ENCODE assay signal across 14 cellular contexts in genomic region chr19:33883869-33884519, GRCh38.
DNase-seq lines count a peak whose midpoint lies in the region; ATAC-seq and TF ChIP-seq lines count a peak whose summit lies in the region.
"Had no signal": no experiment of that assay in that cellular context is flagged by ENCODE, and none has a peak within 500 bp of the region (broad histone marks: within the 10 kb centered on the region; RNA-seq: fewer than 3 reads in every experiment).

No MANE protein-coding gene starts in this region.

- no peak overlapping the region for H3K27ac ChIP-seq in Panc1 (ENCODE audit: low read length)
- H3K27ac ChIP-seq in esophagus muscularis mucosa (replicated peaks in 1 of 4) = peak overlapping the region in 2 of 4 donors; percentile 38 to 46
- no peak overlapping the region for H3K27ac ChIP-seq in caudate nucleus (ENCODE audit: low read depth, low read length)

- in situ Hi-C loops in Panc1 (cut with HindIII; ENCODE audit: low pct_unique_long_range_greater_than_20kb, low sequenced_read_pairs) = no loop called here

- BruUV-seq in Caco-2 (replicated peaks; lab: Mats Ljungman, UMichigan) = no TSS peak
- no TSS peak for BruUV-seq in Panc1 (replicated peaks; lab: Mats Ljungman, UMichigan)

- intact Hi-C loops in Caco-2 (cut with micrococcal nuclease; ENCODE audit: unreplicated experiment) (no loop called here), Panc1 (cut with micrococcal nuclease; ENCODE audit: unreplicated experiment) (no loop called here), Right ventricle myocardium superior (cut with DNase I) (no loop called here), esophagus muscularis mucosa (cut with DNase I) (no loop called here)

- TF ChIP-seq POLR2A in esophagus muscularis mucosa (IDR thresholded peaks at IDR 0.05; ENCODE audit: low read depth) = no peak

- H3K9me3 Mint-ChIP-seq in Caco-2 (ENCODE audit: unreplicated experiment) (no peaks in the 10 kb centered on the region), neural crest cell (no peaks in the 10 kb centered on the region)
- H3K9me3 Mint-ChIP-seq: activated B cell treated with CpG ODN at 0.5 μM for 24 hours; activated naive CD4-positive, alpha-beta T cell treated with anti-CD3 and anti-CD28 coated beads, Interleukin-2, amount 50 U/mL, for 24 hours had no signal

- H3K9me3 ChIP-seq in Caco-2 (no peaks in the 10 kb centered on the region), Panc1 (ENCODE audit: control insufficient read depth, insufficient read depth, low read depth, low read length) (no peaks in the 10 kb centered on the region), esophagus muscularis mucosa (no peaks in the 10 kb centered on the region)
- H3K9me3 ChIP-seq: transverse colon had no signal

- DNase-seq in Caco-2 = no peak
- no peak for DNase-seq in Panc1 (ENCODE audit: low read depth, low spot score)
- no peak for DNase-seq in Right ventricle myocardium superior
- DNase-seq in neural crest cell (ENCODE audit: low read depth, low spot score) = no peak
- DNase-seq in activated naive CD4-positive, alpha-beta T cell treated with Interleukin-2 at 50 U/mL for 16 hours = no peak
- DNase-seq in esophagus muscularis mucosa (ENCODE audit: extremely low spot score) = no peak
- no peak for DNase-seq in caudate nucleus (lab: John Stamatoyannopoulos, UW)
- no peak for DNase-seq in HCEC 1CT
- DNase-seq: activated B cell treated with CpG ODN at 0.5 μM for 24 hours; CD8-positive, alpha-beta memory T cell; midbrain; NCI-H1092 treated with DMSO at 0.1 percent for 48 hours; transverse colon had no signal

- H3K4me1 Mint-ChIP-seq in Caco-2 (ENCODE audit: low read depth, unreplicated experiment) (peaks cover 7% of the 10 kb centered on the region), neural crest cell (peaks cover 56% of the 10 kb centered on the region)
- H3K4me1 Mint-ChIP-seq: activated naive CD4-positive, alpha-beta T cell treated with anti-CD3 and anti-CD28 coated beads, Interleukin-2, amount 50 U/mL, for 24 hours had no signal

- 13% methylated on average over 11 of the region's 12 CpGs for WGBS in esophagus muscularis mucosa

- no peak for TF ChIP-seq CTCF in Caco-2 (IDR thresholded peaks at IDR 0.05; ENCODE audit: insufficient read depth in 1 of 2, low read depth in 1 of 2, low read length in 1 of 2, severe bottlenecking in 1 of 2, unreplicated experiment in 1 of 2)
- TF ChIP-seq CTCF in Panc1 (IDR thresholded peaks at IDR 0.05) = no peak
- TF ChIP-seq CTCF in neural crest cell (conservative IDR thresholded peaks at IDR 0.05) = no peak
- no peak for TF ChIP-seq CTCF in esophagus muscularis mucosa (IDR thresholded peaks at IDR 0.05)

- H3K27me3 ChIP-seq in Caco-2 (replicated peaks; ENCODE audit: control insufficient read depth, insufficient read depth, low read length) = no peaks in the 10 kb centered on the region
- no peaks in the 10 kb centered on the region for H3K27me3 ChIP-seq in Panc1 (ENCODE audit: control insufficient read depth, insufficient read depth, low read length)
- H3K27me3 ChIP-seq in esophagus muscularis mucosa = peaks cover 0 to 33% (median 0%) of the 10 kb centered on the region in 4 donors
- H3K27me3 ChIP-seq: transverse colon had no signal

- H3K36me3 ChIP-seq in Caco-2 (ENCODE audit: control insufficient read depth, insufficient read depth, low read length) = no peaks in the 10 kb centered on the region
- no peaks in the 10 kb centered on the region for H3K36me3 ChIP-seq in Panc1 (ENCODE audit: control insufficient read depth, insufficient read depth, low read length)
- H3K36me3 ChIP-seq in esophagus muscularis mucosa = no peaks in the 10 kb centered on the region
- H3K36me3 ChIP-seq: transverse colon had no signal

- TF ChIP-seq EP300 in esophagus muscularis mucosa (IDR thresholded peaks at IDR 0.05) = no peak

- no peaks in the 10 kb centered on the region for H3K27me3 Mint-ChIP-seq in Caco-2 (ENCODE audit: insufficient read depth, unreplicated experiment)
- H3K27me3 Mint-ChIP-seq in neural crest cell (ENCODE audit: low read depth) = peaks cover 3% of the 10 kb centered on the region

- CTCF ChIA-PET in Caco-2 (lab: Charles Lee) (no interaction called here), Panc1 (lab: Charles Lee) (no interaction called here)

- H3K4me3 ChIP-seq in Caco-2 (ENCODE audit: low read depth, low read length) (peak overlapping the region; percentile 11; the same call in 1 of the 2 replicates), Panc1 (ENCODE audit: low read depth in 2 of 2, low read length in 2 of 2) (peak overlapping the region in 1 of 2 experiments; percentile 18; a peak in 2 of 4 replicates), esophagus muscularis mucosa (no peak overlapping the region)
- H3K4me3 ChIP-seq: transverse colon had no signal

- ATAC-seq in Panc1 = peak; percentile 69
- ATAC-seq in Right ventricle myocardium superior (ENCODE audit: poor library complexity) = peak; percentile 46

- H3K4me3 Mint-ChIP-seq in Caco-2 (ENCODE audit: unreplicated experiment) (peak overlapping the region; percentile 31), neural crest cell (peak overlapping the region; percentile 5)
- H3K4me3 Mint-ChIP-seq: activated B cell treated with CpG ODN at 0.5 μM for 24 hours; activated naive CD4-positive, alpha-beta T cell treated with anti-CD3 and anti-CD28 coated beads, Interleukin-2, amount 50 U/mL, for 24 hours; CD8-positive, alpha-beta memory T cell had no signal

- no peak overlapping the region for H3K27ac Mint-ChIP-seq in Caco-2 (ENCODE audit: unreplicated experiment)
- peak overlapping the region; percentile 79 for H3K27ac Mint-ChIP-seq in neural crest cell (ENCODE audit: unreplicated experiment)
- H3K27ac Mint-ChIP-seq: activated B cell treated with CpG ODN at 0.5 μM for 24 hours; activated naive CD4-positive, alpha-beta T cell treated with anti-CD3 and anti-CD28 coated beads, Interleukin-2, amount 50 U/mL, for 24 hours; CD8-positive, alpha-beta memory T cell had no signal

- H3K36me3 Mint-ChIP-seq in Caco-2 (ENCODE audit: insufficient read depth, unreplicated experiment) (no peaks in the 10 kb centered on the region), neural crest cell (ENCODE audit: low read depth) (no peaks in the 10 kb centered on the region)
- H3K36me3 Mint-ChIP-seq: activated naive CD4-positive, alpha-beta T cell treated with anti-CD3 and anti-CD28 coated beads, Interleukin-2, amount 50 U/mL, for 24 hours; CD8-positive, alpha-beta memory T cell had no signal

- POLR2A ChIA-PET in Caco-2 (lab: Charles Lee) (no interaction called here), Panc1 (lab: Charles Lee) (no interaction called here)

- no peaks in the 10 kb centered on the region for H3K4me1 ChIP-seq in Caco-2
- no peaks in the 10 kb centered on the region for H3K4me1 ChIP-seq in Panc1 (ENCODE audit: control insufficient read depth, insufficient read depth, low read length)
- peaks cover 12 to 20% (median 14%) of the 10 kb centered on the region in 4 donors for H3K4me1 ChIP-seq in esophagus muscularis mucosa
- H3K4me1 ChIP-seq: transverse colon had no signal
